8 cellular contexts compared by ENCODE assay signal in the genomic region with DNA sequence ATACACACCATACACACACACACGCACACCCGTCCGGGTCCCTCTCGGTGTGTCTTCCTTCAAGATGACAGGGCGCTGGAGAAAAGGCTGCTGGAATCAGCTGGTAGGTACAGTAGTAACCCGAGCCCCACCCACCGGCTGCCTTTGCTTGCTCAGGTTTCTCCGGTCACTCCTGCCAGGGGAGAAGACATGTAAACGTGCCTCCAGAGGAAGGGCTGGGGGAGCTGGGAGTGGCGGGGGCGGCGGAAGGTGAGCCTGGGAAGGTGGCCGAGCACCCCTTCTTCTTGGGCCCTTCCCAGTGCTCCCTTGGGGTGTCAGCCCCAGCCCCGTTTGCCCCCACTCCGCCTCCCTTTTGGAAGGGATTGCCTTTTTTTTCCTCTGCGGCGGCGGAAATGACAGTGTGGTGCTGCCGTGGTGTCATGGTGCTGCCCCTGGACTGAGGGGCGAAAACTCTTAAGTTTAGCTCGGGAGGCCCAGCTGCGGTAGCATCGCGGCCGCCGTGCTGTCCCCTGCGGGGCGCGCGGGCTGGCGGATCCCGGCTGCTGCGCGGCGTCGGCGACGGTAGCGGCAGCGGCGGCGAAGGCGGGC. TPM values are rescaled to one million over a fixed set of nuclear protein-coding genes. Genes with fewer than 3 reads are reported as not detected.
DNase-seq lines count a peak whose midpoint lies in the region; ATAC-seq, FAIRE-seq and TF ChIP-seq lines count a peak whose summit lies in the region.

MID2 (plus strand) TSS at position 169 of the 588 bp plus-strand sequence. CDS start 561 bp downstream, outside the sequence.

- ATAC-seq in HG03442 (IDR thresholded peaks at IDR 0.05; ENCODE audit: unreplicated experiment) (peak; percentile 34), GM12878 (peak; percentile 48), HG03469 (IDR thresholded peaks at IDR 0.05; ENCODE audit: unreplicated experiment) (no peak)

- no peaks in the 10 kb centered on the region for H3K79me2 ChIP-seq in GM12878 (ENCODE audit: control insufficient read depth, insufficient read depth, low read length)

- H2AFZ ChIP-seq in GM12878 (ENCODE audit: control insufficient read depth, low read depth, low read length) = no peak within 1 kb of the TSS

- no peak for TF ChIP-seq CTCF in GM12878 (IDR thresholded peaks at IDR 0.05 in 2 of 3, conservative IDR thresholded peaks at IDR 0.05 in 1 of 3; ENCODE audit: control insufficient read depth in 2 of 3, extremely low read depth in 1 of 3, insufficient read depth in 1 of 3, low read depth in 3 of 3, low read length in 3 of 3)

- DNase-seq in NCI-H2227 (lab: John Stamatoyannopoulos, UW; ENCODE audit: unreplicated experiment) = peak; percentile 48
- no peak for DNase-seq in NCI-H2227 treated with DMSO at 0.1 percent for 48 hours (lab: John Stamatoyannopoulos, UW)
- DNase-seq in T follicular helper cell (ENCODE audit: low read depth) = peak; percentile 28
- DNase-seq in GM12878 (ENCODE audit: low read depth, low spot score) = no peak
- DNase-seq in skeletal muscle cell (ENCODE audit: low read depth) = no peak

- peak within 1 kb of the TSS; percentile 38 for H3K4me2 ChIP-seq in GM12878 (ENCODE audit: control insufficient read depth, insufficient read depth)

- no peak for FAIRE-seq in GM12878 (lab: Jason Lieb, UNC)

- WGBS in GM12878 (ENCODE audit: insufficient coverage, insufficient replicate concordance, low lambda C conversion rate, missing lambda C conversion rate) = 50% methylated on average over 27 of the region's 43 CpGs

- in situ Hi-C loops in GM12878 (cut with MboI) = no loop called here

- no peaks in the 10 kb centered on the region for H3K9me3 ChIP-seq in GM12878 (replicated peaks; ENCODE audit: control insufficient read depth, insufficient read depth, low read length)
- H3K9me3 ChIP-seq in iPS-15b (ENCODE audit: control insufficient read depth, insufficient read depth, low read length) = no peaks in the 10 kb centered on the region

- SMC1A ChIA-PET in GM12878 (lab: Charles Lee; ENCODE audit: uncharacterized antibody, unreplicated experiment) = no interaction called here

- H3K4me3 ChIP-seq in GM12878 (no peak within 1 kb of the TSS), iPS-15b (ENCODE audit: low read depth, low read length) (peak within 1 kb of the TSS; percentile 59), skeletal muscle cell (ENCODE audit: low read depth, low read length) (peak within 1 kb of the TSS; percentile 50)

- RAD21 ChIA-PET in GM12878 (lab: Charles Lee; ENCODE audit: unreplicated experiment) = interaction anchor here (0.8 kb wide), 1 partner anchor 49 kb away, joined by 3 read pairs; the partner anchor contains the start of gene NCBP2L

- H3K36me3 ChIP-seq in GM12878 (ENCODE audit: control insufficient read depth in 2 of 2, insufficient read depth in 2 of 2, low read length in 1 of 2) = no peaks in the 10 kb centered on the region
- H3K36me3 ChIP-seq in iPS-15b (ENCODE audit: control insufficient read depth, insufficient read depth, low read length) = no peaks in the 10 kb centered on the region

- intact Hi-C loops in GM12878 (cut with micrococcal nuclease; ENCODE audit: unreplicated experiment) = no loop called here

- no peak within 1 kb of the TSS for H3K27ac ChIP-seq in GM12878 (ENCODE audit: control insufficient read depth, insufficient read depth)

- no peak within 1 kb of the TSS for H3K9ac ChIP-seq in GM12878 (ENCODE audit: control insufficient read depth, insufficient read depth, low read length)
- H3K9ac ChIP-seq in iPS-15b (ENCODE audit: low read depth, low read length) = no peak within 1 kb of the TSS

- no peak for TF ChIP-seq RAD21 in GM12878 (IDR thresholded peaks at IDR 0.05; ENCODE audit: insufficient read depth, low read depth, low read length)

- H3K4me1 ChIP-seq in GM12878 (ENCODE audit: control insufficient read depth, insufficient read depth, low read length) (no peaks in the 10 kb centered on the region), iPS-15b (ENCODE audit: control insufficient read depth, insufficient read depth, low read length) (no peaks in the 10 kb centered on the region)

- no peak for TF ChIP-seq EP300 in GM12878 (IDR thresholded peaks at IDR 0.05; ENCODE audit: borderline replicate concordance in 1 of 2, control insufficient read depth in 1 of 2, low read depth in 2 of 2, low read length in 2 of 2)

- BruUV-seq in GM12878 (replicated peaks; lab: Mats Ljungman, UMichigan) = no TSS peak

- H3K27me3 ChIP-seq in GM12878 (replicated peaks in 1 of 2; ENCODE audit: control insufficient read depth in 2 of 2, insufficient read depth in 2 of 2, low read length in 1 of 2) (0 out of 4 replicates have a peak, but pooled peaks cover 0 to 4% of the 10 kb centered on the region in 2 experiments), iPS-15b (ENCODE audit: control insufficient read depth, insufficient read depth, low read length) (peaks cover 54% of the 10 kb centered on the region)

- CTCF ChIA-PET in GM12878 (lab: Yijun Ruan, JAX) = interaction anchor here (0.7 kb wide), 1 partner anchor 17 kb away, joined by 3 read pairs; no protein-coding TSS in a partner anchor

- no peaks in the 10 kb centered on the region; the same call in 1 of the 2 replicates for H4K20me1 ChIP-seq in GM12878 (ENCODE audit: control insufficient read depth, insufficient read depth)

- TF ChIP-seq POLR2A in GM12878 (IDR thresholded peaks at IDR 0.05; ENCODE audit: low read depth, low read length) = no peak

- POLR2A ChIA-PET in GM12878 (lab: Charles Lee) = no interaction called here

TF ChIP-seq in GM12878, 131 proteins besides CTCF, POLR2A, EP300 and RAD21:
- no peak for TF ChIP-seq RELA (IDR thresholded peaks at IDR 0.05; ENCODE audit: borderline replicate concordance, partially characterized antibody)
TF ChIP-seq in GM12878: peak in this region for 0.

RNA-seq across cellular contexts. Expression of gene MID2, which starts in this region (rescaled TPM):
- 0.13 TPM in 1 of 2 replicates, not detected in the other for total RNA-seq in GM12878 (2013; cell fraction: nucleolus; rRNA removed)
- total RNA-seq in GM12878 (2014; rRNA removed) (not detected in 2 replicates), GM12878 (2014; rRNA removed; fragmentation: Illumina TruSeq; extraction: Trizol) (not detected in 2 replicates), GM12878 (2021) (0.21 TPM in 1 of 2 replicates, not detected in the other)
- not detected for polyA plus RNA-seq in GM12878 (2011; ENCODE audit: low read depth)
- polyA plus RNA-seq in GM12878 (2011; rRNA removed) (0.04 and 0.09 TPM in 2 replicates), GM12878 (2014; fragmentation: Illumina TruSeq; extraction: Trizol) (not detected in 2 replicates), GM12878 (2014; fragmentation: Nextera tagmentation; extraction: Ambion mirVana) (not detected), GM12878 (2014; rRNA removed) (not detected in 2 replicates), GM12878 (2016; fragmentation: Nextera tagmentation; extraction: Ambion mirVana) (not detected)
- polyA plus RNA-seq in GM12878 (2011; cell fraction: cytosol; rRNA removed) = 0.06 TPM in 1 of 2 replicates, not detected in the other
- 0.06 TPM in 1 of 2 replicates, not detected in the other for polyA plus RNA-seq in GM12878 (2011; cell fraction: nucleus; rRNA removed)
- 0.21 TPM in 1 of 2 replicates, not detected in the other for polyA plus RNA-seq in GM12878 (2012)
- 0.31 and 0.37 TPM in 2 replicates for polyA minus RNA-seq in GM12878 (2011; rRNA and poly(A)+ RNA removed)
- not detected in 2 replicates for polyA minus RNA-seq in GM12878 (2011; cell fraction: cytosol; rRNA and poly(A)+ RNA removed)
- 0.48 TPM in 1 of 2 replicates, not detected in the other for polyA minus RNA-seq in GM12878 (2011; cell fraction: nucleus; rRNA and poly(A)+ RNA removed)

Comparison
In these comparisons a context has a peak if more than half of its experiments do, and no peak if none do; other contexts are left out.
1. DNase-seq: peak in NCI-H2227 (single experiment) and T follicular helper cell (single experiment); none in NCI-H2227 treated with DMSO at 0.1 percent for 48 hours (single experiment), GM12878 (single experiment) and skeletal muscle cell (single experiment).
2. Peak in ATAC-seq and H3K4me2 ChIP-seq in GM12878; RNA of the gene not detected or under 1 TPM.